ENCODE assay signal across 26 cellular contexts in the genomic region with DNA sequence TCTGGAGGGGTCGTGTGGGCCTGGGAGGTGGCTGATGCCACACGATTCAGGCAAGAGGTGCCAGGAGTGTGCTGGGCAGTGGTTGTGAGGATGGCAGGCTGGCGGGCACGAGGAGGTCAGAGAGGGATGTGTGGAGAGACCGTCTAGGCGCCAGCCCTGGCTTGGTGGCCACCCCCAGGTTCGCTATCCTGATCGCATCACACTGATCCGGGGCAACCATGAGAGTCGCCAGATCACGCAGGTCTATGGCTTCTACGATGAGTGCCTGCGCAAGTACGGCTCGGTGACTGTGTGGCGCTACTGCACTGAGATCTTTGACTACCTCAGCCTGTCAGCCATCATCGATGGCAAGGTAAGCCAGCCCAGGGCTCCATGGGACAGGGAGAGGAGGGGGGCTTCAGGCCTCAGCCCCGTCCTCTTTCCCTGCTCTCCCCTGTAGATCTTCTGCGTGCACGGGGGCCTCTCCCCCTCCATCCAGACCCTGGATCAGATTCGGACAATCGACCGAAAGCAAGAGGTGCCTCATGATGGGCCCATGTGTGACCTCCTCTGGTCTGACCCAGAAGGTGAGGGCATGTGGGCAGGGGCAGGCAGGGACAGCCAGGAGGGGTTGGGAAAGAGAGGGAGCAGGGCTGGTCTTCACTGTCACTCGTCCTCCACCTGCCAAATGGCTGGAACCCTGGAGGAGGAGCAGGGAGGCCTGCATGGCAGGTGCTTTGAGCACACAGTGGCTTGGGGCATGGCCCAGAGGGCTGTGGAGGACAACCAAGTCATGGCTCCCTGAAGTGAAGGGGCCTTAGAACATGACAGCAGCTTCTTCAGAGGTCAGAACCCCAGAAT. TPM values are rescaled to one million over a fixed set of nuclear protein-coding genes. Genes with fewer than 3 reads are reported as not detected.
DNase-seq lines count a peak whose midpoint lies in the region; ATAC-seq, FAIRE-seq and TF ChIP-seq lines count a peak whose summit lies in the region.
"Had no signal": no experiment of that assay in that cellular context is flagged by ENCODE, and none has a peak within 500 bp of the region (broad histone marks: within the 10 kb centered on the region; RNA-seq: fewer than 3 reads in every experiment).

No MANE protein-coding gene starts in this region.

- no peak for FAIRE-seq in K562 (lab: Jason Lieb, UNC)
- FAIRE-seq: frontal cortex, GM19239 had no signal

- CTCF ChIA-PET in K562 (lab: Yijun Ruan, JAX; ENCODE audit: low intra/inter-chr PET ratio), result no interaction called here

- H3K36me3 ChIP-seq in K562 (ENCODE audit: control insufficient read depth, insufficient read depth, low read length), result peaks cover 78% of the 10 kb centered on the region; the same call in 2 of the 3 replicates
- H3K36me3 ChIP-seq in neutrophil, result peaks cover 75% of the 10 kb centered on the region
- H3K36me3 ChIP-seq in GM23248 (ENCODE audit: low read depth), result peaks cover 18% of the 10 kb centered on the region; the same call in 1 of the 2 replicates
- H3K36me3 ChIP-seq in H7 (replicated peaks; ENCODE audit: control insufficient read depth, insufficient read depth, low read length), result peaks cover 34% of the 10 kb centered on the region

- H3K4me1 ChIP-seq in K562 (replicated peaks in 1 of 2; ENCODE audit: control insufficient read depth in 2 of 2, insufficient read depth in 2 of 2, low read length in 2 of 2) (peaks cover 0 to 25% of the 10 kb centered on the region in 2 experiments; a peak in 2 of 5 replicates), neutrophil (ENCODE audit: control insufficient read depth in 1 of 2, insufficient read depth in 1 of 2, low read depth in 1 of 2, low read length in 1 of 2) (peaks cover 27 to 31% of the 10 kb centered on the region in 2 experiments), GM23248 (ENCODE audit: insufficient read depth) (no peaks in the 10 kb centered on the region)

- no peak for TF ChIP-seq RAD21 in K562 (CRISPR knock-in tag; conservative IDR thresholded peaks at IDR 0.05 in 1 of 2, IDR thresholded peaks at IDR 0.05 in 1 of 2)

- H3K27ac Mint-ChIP-seq in activated T-cell treated with anti-CD3 and anti-CD28 coated beads, Interleukin-2, amount 50 U/mL, for 24 hours, result peak overlapping the region; percentile 80
- H3K27ac Mint-ChIP-seq: CD4-positive, alpha-beta T cell had no signal

- peaks cover 87% of the 10 kb centered on the region for H3K36me3 Mint-ChIP-seq in activated T-cell treated with anti-CD3 and anti-CD28 coated beads, Interleukin-2, amount 50 U/mL, for 24 hours (ENCODE audit: low read depth)

- H3K9me3 ChIP-seq in K562 (replicated peaks; ENCODE audit: control insufficient read depth, insufficient read depth, low read depth, low read length) (no peaks in the 10 kb centered on the region), neutrophil (no peaks in the 10 kb centered on the region), GM23248 (ENCODE audit: low read depth) (no peaks in the 10 kb centered on the region)
- H3K9me3 ChIP-seq: esophagus squamous epithelium, left ventricle myocardium inferior, SK-N-SH had no signal

- intact Hi-C loops in K562 (cut with micrococcal nuclease), result no loop called here

- no peak for ATAC-seq in K562
- ATAC-seq: activated CD8-positive, alpha-beta memory T cell treated with anti-CD3 and anti-CD28 coated beads, Interleukin-2, amount 10 ng/mL, durations not matched to agents 7 days and 5 days; effector memory CD8-positive, alpha-beta T cell had no signal

- H3K9ac ChIP-seq in K562 (ENCODE audit: insufficient read depth in 1 of 2, low read depth in 2 of 2, low read length in 2 of 2) (0 out of 4 replicates have a peak overlapping the region, but pooled peaks of 1 of the 2 experiments have one; percentile 11), GM23248 (no peak overlapping the region)
- H3K9ac ChIP-seq: SK-N-SH had no signal

- H3K4me3 Mint-ChIP-seq in activated T-cell treated with anti-CD3 and anti-CD28 coated beads, Interleukin-2, amount 50 U/mL, for 24 hours, result no peak overlapping the region
- H3K4me3 Mint-ChIP-seq: activated CD8-positive, alpha-beta memory T cell treated with anti-CD3 and anti-CD28 coated beads, Interleukin-2, amount 10 ng/mL, durations not matched to agents 7 days and 5 days; CD4-positive, alpha-beta T cell; effector memory CD8-positive, alpha-beta T cell had no signal

- H3K9me3 Mint-ChIP-seq in activated T-cell treated with anti-CD3 and anti-CD28 coated beads, Interleukin-2, amount 50 U/mL, for 24 hours, result no peaks in the 10 kb centered on the region
- H3K9me3 Mint-ChIP-seq: CD4-positive, alpha-beta T cell; effector memory CD8-positive, alpha-beta T cell; naive B cell had no signal

- no peak for TF ChIP-seq POLR2A in K562 (conservative IDR thresholded peaks at IDR 0.05)

- in situ Hi-C loops in K562 (cut with MboI) (no loop called here), GM23248 (cut with MboI) (no loop called here)

- H3K9me2 ChIP-seq in GM23248 (ENCODE audit: insufficient read depth), result no peaks in the 10 kb centered on the region
- H3K9me2 ChIP-seq: SK-N-SH had no signal

- 98% methylated on average over 7 of the region's 24 CpGs for WGBS in K562 (ENCODE audit: insufficient coverage, low coverage, missing lambda C conversion rate)
- WGBS in GM23248 (ENCODE audit: low coverage in 1 of 2, low lambda C conversion rate in 2 of 2, missing lambda C conversion rate in 2 of 2), 2 experiments, result 95% methylated on average over 24 of the region's 24 CpGs

- no peak for TF ChIP-seq EP300 in K562 (IDR thresholded peaks at IDR 0.05; ENCODE audit: low read length)

- H3K79me2 ChIP-seq in K562 (ENCODE audit: control insufficient read depth, insufficient read depth, low read length), result peaks cover 21% of the 10 kb centered on the region
- H3K79me2 ChIP-seq in GM23248 (ENCODE audit: insufficient read depth), result peaks cover 50% of the 10 kb centered on the region

- H3K27me3 ChIP-seq in K562 (ENCODE audit: control insufficient read depth in 2 of 2, insufficient read depth in 2 of 2, low read length in 2 of 2) (no peaks in the 10 kb centered on the region), neutrophil (no peaks in the 10 kb centered on the region), GM23248 (replicated peaks; ENCODE audit: insufficient read depth) (no peaks in the 10 kb centered on the region), H7 (ENCODE audit: control insufficient read depth, insufficient read depth, low read length) (no peaks in the 10 kb centered on the region)
- H3K27me3 ChIP-seq: esophagus squamous epithelium had no signal

- H3K4me2 ChIP-seq in K562 (ENCODE audit: insufficient read depth, low read length), result no peak overlapping the region
- H3K4me2 ChIP-seq in GM23248 (ENCODE audit: unreplicated experiment), result no peak overlapping the region
- H3K4me2 ChIP-seq: SK-N-SH, smooth muscle cell had no signal

- POLR2A ChIA-PET in K562 (lab: Yijun Ruan, JAX), result interaction anchor here (0.6 to 7.5 kb wide), 3 partner anchors 8 to 863 kb away, joined by 3 to 59 read pairs (median 3); a partner anchor contains a TSS

- BruUV-seq in K562 (replicated peaks; lab: Mats Ljungman, UMichigan), result no TSS peak

- H2AFZ ChIP-seq in K562 (ENCODE audit: low read depth, low read length) (no peak overlapping the region), GM23248 (no peak overlapping the region)

- H3K27ac ChIP-seq in K562 (ENCODE audit: extremely low read depth, low read depth, low read length) (no peak overlapping the region), neutrophil (peak overlapping the region; percentile 35), GM23248 (no peak overlapping the region)

- H3K9me1 ChIP-seq in K562 (ENCODE audit: control insufficient read depth, insufficient read depth, low read length), result no peaks in the 10 kb centered on the region

- no peak overlapping the region for H3K4me3 ChIP-seq in K562
- H3K4me3 ChIP-seq in neutrophil (ENCODE audit: low read depth in 1 of 2, low read length in 1 of 2), result no peak overlapping the region
- no peak overlapping the region for H3K4me3 ChIP-seq in GM23248
- H3K4me3 ChIP-seq in H7 (ENCODE audit: insufficient read depth, low read depth, low read length), result no peak overlapping the region
- H3K4me3 ChIP-seq: coronary artery, esophagus squamous epithelium, left ventricle myocardium inferior, smooth muscle cell had no signal

- H3K27me3 Mint-ChIP-seq in activated T-cell treated with anti-CD3 and anti-CD28 coated beads, Interleukin-2, amount 50 U/mL, for 24 hours, result no peaks in the 10 kb centered on the region
- H3K27me3 Mint-ChIP-seq: activated CD8-positive, alpha-beta memory T cell treated with anti-CD3 and anti-CD28 coated beads, Interleukin-2, amount 10 ng/mL, durations not matched to agents 7 days and 5 days; CD4-positive, alpha-beta T cell; effector memory CD8-positive, alpha-beta T cell; naive B cell had no signal

- DNase-seq in activated T-cell treated with anti-CD3 and anti-CD28 coated beads, Interleukin-2, amount 50 U/mL, for 24 hours, result no peak
- DNase-seq in activated T-cell treated with anti-CD3 and anti-CD28 coated beads, Interleukin-2, amount 50 U/mL, for 48 hours, result no peak
- DNase-seq in K562 (ENCODE audit: extremely low read depth in 1 of 4, low spot score in 3 of 4) (no peak), GM23248 (no peak), H7 (no peak)
- DNase-seq: 8988T; activated CD4-positive, alpha-beta T cell treated with anti-CD3 and anti-CD28 coated beads for 48 hours; activated CD8-positive, alpha-beta memory T cell treated with anti-CD3 and anti-CD28 coated beads, Interleukin-2, amount 10 ng/mL, durations not matched to agents 7 days and 5 days; activated effector memory CD4-positive, alpha-beta T cell treated with anti-CD3 and anti-CD28 coated beads, Interleukin-2, amount 50 U/mL, for 16 hours; amniotic stem cell; CD4-positive, alpha-beta T cell; DMS153; effector memory CD8-positive, alpha-beta T cell; esophagus squamous epithelium; left ventricle myocardium inferior; naive B cell; NCI-H1092 treated with DMSO at 0.1 percent for 48 hours; NCI-H1930; NCI-H2227 treated with DMSO at 0.1 percent for 48 hours; SK-N-SH; stimulated activated CD4-positive, alpha-beta T cell treated with anti-CD3 and anti-CD28 coated beads, Interleukin-2, amount 100 ng/mL, for 24 hours had no signal

- no peaks in the 10 kb centered on the region for H4K20me1 ChIP-seq in K562 (replicated peaks; ENCODE audit: control insufficient read depth, insufficient read depth, low read length)
- H4K20me1 ChIP-seq in GM23248 (ENCODE audit: insufficient read depth), result no peaks in the 10 kb centered on the region

- TF ChIP-seq CTCF in K562 (IDR thresholded peaks at IDR 0.05 in 2 of 3, conservative IDR thresholded peaks at IDR 0.05 in 1 of 3; ENCODE audit: insufficient read depth in 2 of 3, low read depth in 1 of 3, low read length in 3 of 3), result no peak
- TF ChIP-seq CTCF in neutrophil (IDR thresholded peaks at IDR 0.05), result no peak

- peaks cover 23% of the 10 kb centered on the region for H3F3A ChIP-seq in GM23248 (ENCODE audit: insufficient read depth)

- H3K4me1 Mint-ChIP-seq in activated T-cell treated with anti-CD3 and anti-CD28 coated beads, Interleukin-2, amount 50 U/mL, for 24 hours (ENCODE audit: low read depth), result peaks cover 15% of the 10 kb centered on the region

RNA-seq across cellular contexts. Expression of a gene that starts 7.6 kb away (rescaled TPM):
- 46.3 and 109 TPM in 2 replicates for total RNA-seq in K562 (2011; cell fraction: chromatin; rRNA removed; ENCODE audit: low replicate concordance)
- 90.3 and 97.7 TPM in 2 replicates for total RNA-seq in K562 (2011; cell fraction: nucleolus; rRNA removed)
- total RNA-seq in K562 (2011; cell fraction: nucleoplasm; rRNA removed), result 76.9 and 90.5 TPM in 2 replicates
- total RNA-seq in K562 (2014; rRNA removed) (131 and 171 TPM in 2 replicates), K562 (2014; rRNA removed; fragmentation: Illumina TruSeq; extraction: Trizol) (38.9 and 59.9 TPM in 2 replicates), K562 (2015; rRNA removed; fragmentation: Illumina TruSeq; extraction: Trizol) (107 and 115 TPM in 2 replicates), K562 (2021) (158 TPM in 2 replicates)
- polyA plus RNA-seq in K562 (2011; rRNA removed) (153 and 187 TPM in 2 replicates), K562 (2014; fragmentation: Illumina TruSeq; extraction: Trizol) (138 and 157 TPM in 2 replicates), K562 (2014; fragmentation: Nextera tagmentation; extraction: Ambion mirVana) (10 to 100 TPM in 1 of 2 experiments, 1 to 10 TPM in 1; 3.5 to 10.7 TPM), K562 (2014; rRNA removed) (183 TPM in 2 replicates), GM23248 (2016; fragmentation: Nextera tagmentation; extraction: Ambion mirVana) (205 and 210 TPM in 2 replicates)
- 311 and 402 TPM in 2 replicates for polyA plus RNA-seq in K562 (2011; cell fraction: cytosol; rRNA removed)
- 149 and 168 TPM in 2 replicates for polyA plus RNA-seq in K562 (2011; cell fraction: nucleus; rRNA removed)
- polyA plus RNA-seq in K562 (2012), result 161 and 166 TPM in 2 replicates
- 162 and 295 TPM in 2 replicates for polyA minus RNA-seq in K562 (2011; rRNA and poly(A)+ RNA removed)
- 136 and 139 TPM in 2 replicates for polyA minus RNA-seq in K562 (2011; cell fraction: cytosol; rRNA and poly(A)+ RNA removed)
- 23.2 and 36.2 TPM in 2 replicates for polyA minus RNA-seq in K562 (2011; cell fraction: nucleus; rRNA and poly(A)+ RNA removed)
- 135 and 168 TPM in 2 replicates for total RNA-seq in GM23248 (2014; rRNA removed; shearing (Covaris generic))
- total RNA-seq in H7 (2014; rRNA removed; shearing (Covaris generic)), result 201 and 256 TPM in 2 replicates

RNA-seq across cellular contexts. Expression of a gene that starts 8.3 kb away (rescaled TPM):
- total RNA-seq in K562 (2011; cell fraction: chromatin; rRNA removed; ENCODE audit: low replicate concordance), result 0.55 and 0.69 TPM in 2 replicates
- 1.1 and 1.2 TPM in 2 replicates for total RNA-seq in K562 (2011; cell fraction: nucleolus; rRNA removed)
- 0.73 and 1.1 TPM in 2 replicates for total RNA-seq in K562 (2011; cell fraction: nucleoplasm; rRNA removed)
- total RNA-seq in K562 (2014; rRNA removed) (0.09 and 0.73 TPM in 2 replicates), K562 (2014; rRNA removed; fragmentation: Illumina TruSeq; extraction: Trizol) (0.11 TPM in 1 of 2 replicates, not detected in the other), K562 (2015; rRNA removed; fragmentation: Illumina TruSeq; extraction: Trizol) (0.07 and 0.23 TPM in 2 replicates), K562 (2021) (0.18 and 0.51 TPM in 2 replicates)
- polyA plus RNA-seq in K562 (2011; rRNA removed) (0.07 and 0.16 TPM in 2 replicates), K562 (2014; fragmentation: Illumina TruSeq; extraction: Trizol) (0.30 and 0.31 TPM in 2 replicates), K562 (2014; fragmentation: Nextera tagmentation; extraction: Ambion mirVana) (not detected), K562 (2014; rRNA removed) (0.51 and 0.58 TPM in 2 replicates), GM23248 (2016; fragmentation: Nextera tagmentation; extraction: Ambion mirVana) (0.13 and 0.20 TPM in 2 replicates)
- polyA plus RNA-seq in K562 (2011; cell fraction: cytosol; rRNA removed), result 0.10 and 0.18 TPM in 2 replicates
- polyA plus RNA-seq in K562 (2011; cell fraction: nucleus; rRNA removed), result 0.88 and 0.97 TPM in 2 replicates
- 0.22 and 0.51 TPM in 2 replicates for polyA plus RNA-seq in K562 (2012)
- polyA minus RNA-seq in K562 (2011; rRNA and poly(A)+ RNA removed), result not detected in 2 replicates
- not detected in 2 replicates for polyA minus RNA-seq in K562 (2011; cell fraction: cytosol; rRNA and poly(A)+ RNA removed)
- 0.22 and 0.54 TPM in 2 replicates for polyA minus RNA-seq in K562 (2011; cell fraction: nucleus; rRNA and poly(A)+ RNA removed)
- 0.11 TPM in 1 of 2 replicates, not detected in the other for total RNA-seq in GM23248 (2014; rRNA removed; shearing (Covaris generic))
- total RNA-seq in H7 (2014; rRNA removed; shearing (Covaris generic)), result 2.9 and 4.6 TPM in 2 replicates

RNA-seq across cellular contexts. Expression of a gene that starts 12.6 kb away (rescaled TPM):
- 14.3 and 26.4 TPM in 2 replicates for total RNA-seq in K562 (2011; cell fraction: chromatin; rRNA removed; ENCODE audit: low replicate concordance)
- 14.2 and 18.0 TPM in 2 replicates for total RNA-seq in K562 (2011; cell fraction: nucleolus; rRNA removed)
- total RNA-seq in K562 (2011; cell fraction: nucleoplasm; rRNA removed), result 21.4 and 28.6 TPM in 2 replicates
- total RNA-seq in K562 (2014; rRNA removed) (3.0 and 4.6 TPM in 2 replicates), K562 (2014; rRNA removed; fragmentation: Illumina TruSeq; extraction: Trizol) (1.0 and 1.8 TPM in 2 replicates), K562 (2015; rRNA removed; fragmentation: Illumina TruSeq; extraction: Trizol) (1.1 and 1.3 TPM in 2 replicates), K562 (2021) (5.7 and 6.7 TPM in 2 replicates)
- polyA plus RNA-seq in K562 (2011; rRNA removed) (3.9 and 6.8 TPM in 2 replicates), K562 (2014; fragmentation: Illumina TruSeq; extraction: Trizol) (2.9 and 4.4 TPM in 2 replicates), K562 (2014; fragmentation: Nextera tagmentation; extraction: Ambion mirVana) (under 1 TPM; 0.41 to 0.42 TPM), K562 (2014; rRNA removed) (8.6 and 15.0 TPM in 2 replicates), GM23248 (2016; fragmentation: Nextera tagmentation; extraction: Ambion mirVana) (192 and 200 TPM in 2 replicates)
- 7.5 and 14.0 TPM in 2 replicates for polyA plus RNA-seq in K562 (2011; cell fraction: cytosol; rRNA removed)
- 18.2 and 22.9 TPM in 2 replicates for polyA plus RNA-seq in K562 (2011; cell fraction: nucleus; rRNA removed)
- polyA plus RNA-seq in K562 (2012), result 12.5 and 45.8 TPM in 2 replicates
- 1.0 and 1.5 TPM in 2 replicates for polyA minus RNA-seq in K562 (2011; rRNA and poly(A)+ RNA removed)
- 1.8 and 2.3 TPM in 2 replicates for polyA minus RNA-seq in K562 (2011; cell fraction: cytosol; rRNA and poly(A)+ RNA removed)
- polyA minus RNA-seq in K562 (2011; cell fraction: nucleus; rRNA and poly(A)+ RNA removed), result 2.4 and 4.3 TPM in 2 replicates
- total RNA-seq in GM23248 (2014; rRNA removed; shearing (Covaris generic)), result 62.6 and 100.0 TPM in 2 replicates
- total RNA-seq in H7 (2014; rRNA removed; shearing (Covaris generic)), result 22.8 and 26.9 TPM in 2 replicates

RNA-seq across cellular contexts. Expression of a gene that starts 17.9 kb away (rescaled TPM):
- 353 and 782 TPM in 2 replicates for total RNA-seq in K562 (2011; cell fraction: chromatin; rRNA removed; ENCODE audit: low replicate concordance)
- total RNA-seq in K562 (2011; cell fraction: nucleolus; rRNA removed), result 1,073 and 1,081 TPM in 2 replicates
- total RNA-seq in K562 (2011; cell fraction: nucleoplasm; rRNA removed), result 670 and 734 TPM in 2 replicates
- total RNA-seq in K562 (2014; rRNA removed) (1,524 and 2,127 TPM in 2 replicates), K562 (2014; rRNA removed; fragmentation: Illumina TruSeq; extraction: Trizol) (349 and 485 TPM in 2 replicates), K562 (2015; rRNA removed; fragmentation: Illumina TruSeq; extraction: Trizol) (1,293 TPM in 2 replicates), K562 (2021) (2,182 and 2,224 TPM in 2 replicates)
- polyA plus RNA-seq in K562 (2011; rRNA removed) (1,608 and 2,690 TPM in 2 replicates), K562 (2014; fragmentation: Illumina TruSeq; extraction: Trizol) (1,472 and 2,010 TPM in 2 replicates), K562 (2014; fragmentation: Nextera tagmentation; extraction: Ambion mirVana) (100 to 1,000 TPM; 311 to 650 TPM), K562 (2014; rRNA removed) (1,079 and 1,272 TPM in 2 replicates), GM23248 (2016; fragmentation: Nextera tagmentation; extraction: Ambion mirVana) (2,742 and 2,900 TPM in 2 replicates)
- 3,531 and 4,006 TPM in 2 replicates for polyA plus RNA-seq in K562 (2011; cell fraction: cytosol; rRNA removed)
- polyA plus RNA-seq in K562 (2011; cell fraction: nucleus; rRNA removed), result 1,789 and 1,816 TPM in 2 replicates
- polyA plus RNA-seq in K562 (2012), result 2,117 and 3,116 TPM in 2 replicates
- 1,182 and 1,195 TPM in 2 replicates for polyA minus RNA-seq in K562 (2011; rRNA and poly(A)+ RNA removed)
- 2,149 and 3,513 TPM in 2 replicates for polyA minus RNA-seq in K562 (2011; cell fraction: cytosol; rRNA and poly(A)+ RNA removed)
- polyA minus RNA-seq in K562 (2011; cell fraction: nucleus; rRNA and poly(A)+ RNA removed), result 407 and 747 TPM in 2 replicates
- total RNA-seq in GM23248 (2014; rRNA removed; shearing (Covaris generic)), result 1,441 and 1,602 TPM in 2 replicates
- total RNA-seq in H7 (2014; rRNA removed; shearing (Covaris generic)), result 1,524 and 1,553 TPM in 2 replicates

RNA-seq across cellular contexts. Expression of a gene that starts 29.9 kb away (rescaled TPM):
- 4.9 and 20.8 TPM in 2 replicates for total RNA-seq in K562 (2011; cell fraction: chromatin; rRNA removed; ENCODE audit: low replicate concordance)
- total RNA-seq in K562 (2011; cell fraction: nucleolus; rRNA removed), result 8.7 and 14.0 TPM in 2 replicates
- 7.3 and 8.0 TPM in 2 replicates for total RNA-seq in K562 (2011; cell fraction: nucleoplasm; rRNA removed)
- total RNA-seq in K562 (2014; rRNA removed) (0.90 and 0.91 TPM in 2 replicates), K562 (2014; rRNA removed; fragmentation: Illumina TruSeq; extraction: Trizol) (0.47 and 0.54 TPM in 2 replicates), K562 (2015; rRNA removed; fragmentation: Illumina TruSeq; extraction: Trizol) (1.1 TPM in 2 replicates), K562 (2021) (1.7 and 3.9 TPM in 2 replicates)
- polyA plus RNA-seq in K562 (2011; rRNA removed) (1.9 and 2.5 TPM in 2 replicates), K562 (2014; fragmentation: Illumina TruSeq; extraction: Trizol) (1.0 and 1.3 TPM in 2 replicates), K562 (2014; fragmentation: Nextera tagmentation; extraction: Ambion mirVana) (1 to 10 TPM in 1 of 2 experiments, under 1 TPM in 1; 0.51 to 1.4 TPM), K562 (2014; rRNA removed) (1.2 and 1.7 TPM in 2 replicates), GM23248 (2016; fragmentation: Nextera tagmentation; extraction: Ambion mirVana) (1.1 and 1.2 TPM in 2 replicates)
- 0.83 and 1.4 TPM in 2 replicates for polyA plus RNA-seq in K562 (2011; cell fraction: cytosol; rRNA removed)
- 14.1 and 18.8 TPM in 2 replicates for polyA plus RNA-seq in K562 (2011; cell fraction: nucleus; rRNA removed)
- polyA plus RNA-seq in K562 (2012), result 1.5 and 4.7 TPM in 2 replicates
- polyA minus RNA-seq in K562 (2011; rRNA and poly(A)+ RNA removed), result 0.18 and 0.53 TPM in 2 replicates
- 2.8 TPM in 1 of 2 replicates, not detected in the other for polyA minus RNA-seq in K562 (2011; cell fraction: cytosol; rRNA and poly(A)+ RNA removed)
- 1.8 and 2.7 TPM in 2 replicates for polyA minus RNA-seq in K562 (2011; cell fraction: nucleus; rRNA and poly(A)+ RNA removed)
- 0.22 TPM in 1 of 2 replicates, not detected in the other for total RNA-seq in GM23248 (2014; rRNA removed; shearing (Covaris generic))
- 0.31 and 1.8 TPM in 2 replicates for total RNA-seq in H7 (2014; rRNA removed; shearing (Covaris generic))
